In genomic region chr11:67415501-67416304, GRCh38 we compare ENCODE assay signal across 10 cellular contexts. TPM values are rescaled to one million over a fixed set of nuclear protein-coding genes. Genes with fewer than 3 reads are reported as not detected.
A peak's percentile ranks its signal among the peaks of the same experiment; 100 is the strongest.
DNase-seq lines count a peak whose midpoint lies in the region; ATAC-seq, FAIRE-seq and TF ChIP-seq lines count a peak whose summit lies in the region.
"Had no signal": no experiment of that assay in that cellular context is flagged by ENCODE, and none has a peak within 500 bp of the region (broad histone marks: within the 10 kb centered on the region; RNA-seq: fewer than 3 reads in every experiment).

Gene CARNS1, plus strand, starts transcription at chr11:67415678. Its CDS starts 522 bp downstream, at chr11:67416200.

- DNase-seq in COLO668 (lab: John Stamatoyannopoulos, UW; ENCODE audit: unreplicated experiment), result peak; percentile 38
- DNase-seq in RWPE2 (ENCODE audit: low spot score), result no peak
- peak; percentile 64 to 77 for DNase-seq in frontal cortex (ENCODE audit: low spot score in 2 of 2)
- DNase-seq in posterior cingulate gyrus, result peak in 8 of 10 donors; percentile 45 to 95 (median 69)
- DNase-seq in GM10248 (ENCODE audit: extremely low spot score), result no peak
- DNase-seq in HCEC 1CT, result no peak
- DNase-seq: amniotic stem cell had no signal

- FAIRE-seq in frontal cortex (lab: Jason Lieb, UNC), result no peak

- intact Hi-C loops in posterior cingulate gyrus (cut with DNase I), result no loop called here

- POLR2A ChIA-PET in GM10248 (lab: Yijun Ruan, JAX), result no interaction called here

- CTCF ChIA-PET in GM10248 (lab: Yijun Ruan, JAX), result interaction anchor here (3.6 to 5.7 kb wide), 2 partner anchors 13 kb away, joined by 33 to 50 read pairs; partner anchors contain the start of genes PPP1CA and TBC1D10C

- H3K9me3 ChIP-seq in RWPE2 (ENCODE audit: severe bottlenecking), result no peaks in the 10 kb centered on the region
- H3K9me3 ChIP-seq: ovary had no signal

- no peaks in the 10 kb centered on the region for H3K27me3 ChIP-seq in RWPE2 (ENCODE audit: insufficient read depth, poor library complexity, severe bottlenecking)

- TF ChIP-seq CTCF in RWPE2 (IDR thresholded peaks at IDR 0.05; ENCODE audit: poor library complexity, severe bottlenecking), result no peak
- no peak for TF ChIP-seq CTCF in GM10248 (IDR thresholded peaks at IDR 0.05; ENCODE audit: control extremely low read depth, extremely low read depth, low read depth, missing control alignments)

- no peaks in the 10 kb centered on the region for H3K4me1 ChIP-seq in RWPE2 (ENCODE audit: insufficient read depth, poor library complexity, severe bottlenecking)

- H3K36me3 ChIP-seq in RWPE2 (ENCODE audit: low read depth), result no peaks in the 10 kb centered on the region
- H3K36me3 ChIP-seq: ovary had no signal

- H3K27ac ChIP-seq in RWPE2 (ENCODE audit: poor library complexity, severe bottlenecking), result no peak within 1 kb of the TSS
- H3K27ac ChIP-seq: ovary had no signal

- H3K4me3 ChIP-seq in RWPE2 (ENCODE audit: severe bottlenecking), result peak within 1 kb of the TSS; percentile 14
- H3K4me3 ChIP-seq: ovary had no signal

- ATAC-seq in RWPE2 (ENCODE audit: low read depth) (no peak), HG03159 (IDR thresholded peaks at IDR 0.05; ENCODE audit: unreplicated experiment) (no peak), GM19452 (IDR thresholded peaks at IDR 0.05; ENCODE audit: unreplicated experiment) (no peak)

RNA-seq across cellular contexts. Expression of gene CARNS1, which starts in this region (rescaled TPM):
- under 0.01 TPM for total RNA-seq in frontal cortex

Comparison
In these comparisons a context has a peak if more than half of its experiments do, and no peak if none do; other contexts are left out.
1. Peak in DNase-seq in frontal cortex; RNA of the gene not detected or under 1 TPM.
2. DNase-seq: peak in COLO668 (single experiment) and posterior cingulate gyrus (8 of 10); none in RWPE2 (single experiment), GM10248 (single experiment) and HCEC 1CT (single experiment).